ENCODE assay signal across 8 cellular contexts in the genomic region with DNA sequence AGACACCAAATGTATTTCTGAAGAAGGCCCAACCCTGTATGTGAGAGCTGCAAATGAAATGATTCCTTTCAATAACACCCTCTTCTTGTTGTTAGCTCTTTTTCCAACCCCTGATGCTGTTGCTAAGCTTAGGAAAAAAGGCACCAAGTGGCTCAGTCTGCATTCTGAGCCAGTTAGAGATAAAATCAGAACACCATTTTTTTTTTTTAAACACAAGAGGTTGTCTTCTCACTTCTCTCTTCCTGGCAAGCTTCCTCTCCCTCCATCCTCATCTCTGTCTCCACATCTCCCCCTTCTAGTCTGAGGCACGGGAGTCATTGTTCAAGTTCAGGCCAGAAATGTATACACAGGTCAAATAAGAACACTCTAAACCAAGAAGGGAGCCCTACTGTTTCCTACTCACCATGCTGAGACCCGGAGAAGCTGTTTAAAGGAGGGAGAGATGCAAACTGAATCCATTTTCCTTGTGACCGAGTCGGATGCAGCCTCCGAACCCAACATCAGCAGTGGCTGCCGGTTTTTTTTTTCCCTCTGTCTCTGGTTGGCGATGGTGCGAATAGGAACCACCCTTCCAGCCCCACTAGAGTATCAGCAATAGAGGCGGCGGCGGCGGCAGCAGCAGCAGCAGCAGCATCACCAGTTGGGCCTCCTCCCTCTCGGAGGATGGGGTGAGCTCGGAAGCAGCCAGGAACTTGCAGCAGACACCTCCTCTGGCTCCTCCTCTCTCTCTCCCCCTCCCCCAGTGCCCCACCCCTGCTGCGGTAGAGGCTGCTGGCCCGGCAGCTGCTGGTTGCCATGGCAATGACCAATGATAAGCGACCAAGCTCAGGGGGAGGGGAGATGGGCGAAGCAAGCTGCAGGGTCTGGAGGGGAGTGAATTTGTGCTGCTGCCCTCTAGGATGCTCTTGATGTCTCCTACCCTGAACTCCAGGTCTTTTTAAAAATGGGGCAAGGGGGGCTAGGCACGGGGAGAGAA.
A peak's percentile ranks its signal among the peaks of the same experiment; 100 is the strongest.
DNase-seq lines count a peak whose midpoint lies in the region; ATAC-seq and TF ChIP-seq lines count a peak whose summit lies in the region.

A gene (minus strand): TSS at position 676 of the 976 bp plus-strand sequence. CDS start 110,922 bp downstream, outside the sequence.

- no peak for TF ChIP-seq CTCF in epithelial cell of esophagus (IDR thresholded peaks at IDR 0.05; ENCODE audit: insufficient read depth, low read depth, low read length, missing control alignments)

- H3K36me3 ChIP-seq in mucosa of stomach (ENCODE audit: control insufficient read depth, insufficient read depth, low read length): no peaks in the 10 kb centered on the region

- no peaks in the 10 kb centered on the region for H3K27me3 ChIP-seq in mucosa of stomach (ENCODE audit: control insufficient read depth, insufficient read depth, low read length)

- peak; percentile 75 for ATAC-seq in GM18909 (IDR thresholded peaks at IDR 0.05; ENCODE audit: poor library complexity, unreplicated experiment)
- ATAC-seq in HG03457 (IDR thresholded peaks at IDR 0.05; ENCODE audit: unreplicated experiment): peak; percentile 63

- H3K9me3 ChIP-seq in mucosa of stomach (ENCODE audit: control insufficient read depth, low read length): no peaks in the 10 kb centered on the region

- H3K4me1 ChIP-seq in mucosa of stomach (ENCODE audit: control insufficient read depth, insufficient read depth, low read length): no peaks in the 10 kb centered on the region

- peak within 1 kb of the TSS; percentile 54 for H3K9ac ChIP-seq in mucosa of stomach (ENCODE audit: low read length)

- DNase-seq in NCI-H69 (lab: John Stamatoyannopoulos, UW) (peak; percentile 100), epithelial cell of esophagus (ENCODE audit: low read depth) (peak; percentile 7), amniotic stem cell (lab: John Stamatoyannopoulos, UW) (no peak)
- peak; percentile 58 for DNase-seq in activated CD8-positive, alpha-beta memory T cell treated with anti-CD3 and anti-CD28 coated beads, Interleukin-2, amount 50 U/mL, for 24 hours (ENCODE audit: extremely low read depth)
- peak; percentile 27 to 78 for DNase-seq in stimulated activated CD8-positive, alpha-beta memory T cell treated with anti-CD3 and anti-CD28 coated beads, Interleukin-4, amount 100 ng/mL, for 4 hours (ENCODE audit: low read depth in 2 of 2, low spot score in 1 of 2)

- H3K4me3 ChIP-seq in epithelial cell of esophagus (ENCODE audit: low read length) (no peak within 1 kb of the TSS), mucosa of stomach (ENCODE audit: low read length) (no peak within 1 kb of the TSS)
